ENCODE assay signal across 10 cellular contexts in the genomic region with DNA sequence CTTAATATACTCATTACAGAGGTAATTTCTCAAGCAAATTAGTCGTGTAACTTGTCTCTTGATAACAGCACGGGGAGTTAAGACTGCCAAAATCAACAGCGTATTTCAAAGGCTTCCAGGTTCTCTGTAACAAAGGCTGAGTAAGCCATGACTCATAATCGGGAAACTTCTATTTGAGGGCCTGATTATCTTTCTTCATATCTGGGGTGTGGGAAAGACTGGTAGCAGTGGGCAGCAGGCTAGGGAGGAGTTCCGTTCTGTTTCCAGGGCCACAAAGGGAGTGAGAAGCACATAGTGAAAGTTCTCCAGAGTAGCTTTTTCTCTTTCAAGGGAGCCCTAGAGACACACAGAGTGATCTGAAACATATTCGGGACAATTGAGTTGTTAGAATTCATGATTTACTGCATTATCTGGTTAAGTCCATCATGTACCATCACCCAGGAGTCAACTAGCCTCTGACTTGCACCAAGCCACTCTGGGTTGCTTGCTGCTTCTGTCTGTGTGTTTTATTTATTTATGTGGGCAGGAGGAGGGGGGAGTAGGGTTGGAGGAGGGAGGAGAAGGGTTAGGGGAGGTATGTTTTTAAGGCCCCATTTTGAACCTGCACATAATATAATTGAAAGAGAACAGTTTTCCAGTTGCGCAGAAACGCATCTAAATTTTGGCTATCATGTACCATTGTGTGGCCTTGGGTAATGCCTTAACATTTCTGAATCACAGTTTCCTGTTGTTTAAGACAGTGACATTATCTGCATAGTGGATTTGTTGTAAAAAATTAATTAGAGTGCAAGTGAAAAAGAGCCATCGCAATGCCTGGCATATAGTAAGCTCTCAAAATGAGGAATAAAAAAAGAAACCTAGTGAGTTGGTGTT.
A peak's percentile ranks its signal among the peaks of the same experiment; 100 is the strongest.
DNase-seq lines count a peak whose midpoint lies in the region; ATAC-seq, FAIRE-seq and TF ChIP-seq lines count a peak whose summit lies in the region.
"Had no signal": no experiment of that assay in that cellular context is flagged by ENCODE, and none has a peak within 500 bp of the region (broad histone marks: within the 10 kb centered on the region; RNA-seq: fewer than 3 reads in every experiment).

No MANE protein-coding gene starts in this region.

- DNase-seq in HFF-Myc (ENCODE audit: extremely low read depth, low read depth), result peak; percentile 68
- DNase-seq in RCC 7860 (ENCODE audit: low spot score), result peak; percentile 87
- peak; percentile 95 for DNase-seq in fibroblast of mammary gland (ENCODE audit: low read depth)
- DNase-seq in osteocyte (ENCODE audit: extremely low spot score, unreplicated experiment), result no peak
- DNase-seq in effector CD8-positive, alpha-beta T cell (lab: John Stamatoyannopoulos, UW), result no peak
- no peak for DNase-seq in NCI-H526 (lab: John Stamatoyannopoulos, UW)

- peak; percentile 92 for FAIRE-seq in RCC 7860 (lab: Jason Lieb, UNC)

- no peak overlapping the region for H3K4me3 ChIP-seq in HFF-Myc (replicated peaks; ENCODE audit: low read depth, low read length)
- no peak overlapping the region for H3K4me3 ChIP-seq in fibroblast of mammary gland (ENCODE audit: control insufficient read depth, low read depth, low read length)
- H3K4me3 ChIP-seq: Peyer's patch had no signal

- peak overlapping the region; percentile 23 for H3K27ac Mint-ChIP-seq in osteocyte (ENCODE audit: unreplicated experiment)
- H3K27ac Mint-ChIP-seq: memory B cell had no signal

- H3K4me1 Mint-ChIP-seq in osteocyte (ENCODE audit: unreplicated experiment), result peaks cover 27% of the 10 kb centered on the region
- H3K4me1 Mint-ChIP-seq: memory B cell had no signal

- TF ChIP-seq CTCF in HFF-Myc (IDR thresholded peaks at IDR 0.05; ENCODE audit: low read depth, low read length, missing control alignments) (no peak), fibroblast of mammary gland (conservative IDR thresholded peaks at IDR 0.05; ENCODE audit: control insufficient read depth, insufficient read depth, low read depth, low read length) (no peak), osteocyte (IDR thresholded peaks at IDR 0.05) (no peak)

- ATAC-seq in GM18909 (IDR thresholded peaks at IDR 0.05; ENCODE audit: poor library complexity, unreplicated experiment) (no peak), HG02852 (IDR thresholded peaks at IDR 0.05; ENCODE audit: unreplicated experiment) (no peak)

- peaks cover 2% of the 10 kb centered on the region for H3K36me3 Mint-ChIP-seq in osteocyte (ENCODE audit: unreplicated experiment)
- H3K36me3 Mint-ChIP-seq: memory B cell had no signal

- H3K4me3 Mint-ChIP-seq in osteocyte (ENCODE audit: unreplicated experiment), result no peak overlapping the region
- H3K4me3 Mint-ChIP-seq: memory B cell had no signal

- H3K9me3 Mint-ChIP-seq in osteocyte (ENCODE audit: unreplicated experiment), result peaks cover 8% of the 10 kb centered on the region

- no peaks in the 10 kb centered on the region for H3K27me3 Mint-ChIP-seq in osteocyte (ENCODE audit: unreplicated experiment)

Comparison
In these comparisons a context has a peak if more than half of its experiments do, and no peak if none do; other contexts are left out.
1. DNase-seq: peak in HFF-Myc (single experiment), RCC 7860 (single experiment) and fibroblast of mammary gland (single experiment); none in osteocyte (single experiment), effector CD8-positive, alpha-beta T cell (single experiment) and NCI-H526 (0 of 2).